8 cellular contexts compared by ENCODE assay signal in the genomic region with DNA sequence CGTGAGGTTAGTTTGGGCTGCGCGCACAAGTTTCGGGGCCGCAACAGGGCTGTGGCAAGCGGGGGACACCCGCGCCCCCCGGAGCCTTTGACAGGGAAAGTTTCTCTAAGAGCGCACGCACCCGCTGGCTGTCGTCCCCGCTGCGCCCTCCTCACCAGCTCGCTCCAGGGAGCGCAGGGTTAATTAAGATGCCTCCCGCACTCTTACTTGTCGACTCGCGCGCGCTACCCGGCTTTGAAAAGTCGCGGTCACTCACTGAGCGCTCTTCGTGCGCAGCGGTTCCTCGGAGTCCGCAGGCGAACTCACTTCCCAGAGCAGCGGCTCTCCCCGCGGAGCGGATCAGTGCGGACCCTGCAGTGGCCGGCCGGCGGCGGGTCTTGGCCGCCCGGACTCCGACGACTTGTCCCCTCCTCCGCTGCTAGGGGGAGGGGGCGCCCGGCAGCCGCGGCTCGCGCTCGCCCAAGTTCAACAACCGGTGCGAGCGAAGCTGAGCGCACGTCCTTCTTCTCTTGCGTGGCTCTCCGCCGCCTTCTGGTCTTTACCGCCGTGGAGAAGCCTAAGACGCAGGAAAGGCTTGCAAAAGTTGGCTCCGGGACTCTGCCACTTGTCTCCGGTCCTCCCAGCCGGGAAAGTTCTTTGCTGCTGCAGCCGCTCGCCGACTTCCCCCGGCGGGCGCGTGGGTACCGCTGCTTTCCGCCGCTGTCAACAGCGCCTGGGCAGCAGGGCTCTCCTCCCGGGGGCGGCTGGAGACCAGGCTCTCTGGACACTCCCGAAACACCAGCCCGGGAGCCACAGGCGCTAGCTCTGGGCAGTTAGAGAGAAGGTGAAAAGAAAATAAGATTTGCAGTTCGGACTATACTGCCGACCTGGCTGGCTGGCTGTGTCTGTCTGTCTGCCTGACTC. TPM values are rescaled to one million over a fixed set of nuclear protein-coding genes. Genes with fewer than 3 reads are reported as not detected.
A peak's percentile ranks its signal among the peaks of the same experiment; 100 is the strongest.
DNase-seq lines count a peak whose midpoint lies in the region; ATAC-seq and TF ChIP-seq lines count a peak whose summit lies in the region.

No MANE protein-coding gene starts in this region.

- H3K36me3 Mint-ChIP-seq in activated T-helper 1 cell treated with anti-CD3 and anti-CD28 coated beads, Interleukin-12 subunit alpha, Interleukin-12 subunit beta, Interleukin-2, Interleukin-4 antibody, amounts not matched to agents 30 ng/mL and 10 ng/mL and 1 ng/mL, durations not matched to agents 14 hours and 24 hours and 36 hours (ENCODE audit: low read depth): peaks cover 44% of the 10 kb centered on the region

- peaks cover 5% of the 10 kb centered on the region for H3K9me3 Mint-ChIP-seq in activated T-helper 1 cell treated with anti-CD3 and anti-CD28 coated beads, Interleukin-12 subunit alpha, Interleukin-12 subunit beta, Interleukin-2, Interleukin-4 antibody, amounts not matched to agents 30 ng/mL and 10 ng/mL and 1 ng/mL, durations not matched to agents 14 hours and 24 hours and 36 hours

- H3K23ac ChIP-seq in neuronal stem cell (ENCODE audit: low read depth, low read length, poor library complexity): peak overlapping the region; percentile 80

- peaks cover 34% of the 10 kb centered on the region for H3K4me1 Mint-ChIP-seq in activated T-helper 1 cell treated with anti-CD3 and anti-CD28 coated beads, Interleukin-12 subunit alpha, Interleukin-12 subunit beta, Interleukin-2, Interleukin-4 antibody, amounts not matched to agents 30 ng/mL and 10 ng/mL and 1 ng/mL, durations not matched to agents 14 hours and 24 hours and 36 hours (ENCODE audit: low read depth)

- no peak overlapping the region for H2BK5ac ChIP-seq in neuronal stem cell (ENCODE audit: low read length)

- DNase-seq in NCI-H1417 (lab: John Stamatoyannopoulos, UW): peak; percentile 31 to 85 (median 84)
- no peak for DNase-seq in NCI-H1417 treated with DMSO at 0.1 percent for 48 hours (lab: John Stamatoyannopoulos, UW)
- DNase-seq in NCI-H526 (lab: John Stamatoyannopoulos, UW): peak; percentile 25 to 77
- no peak for DNase-seq in activated T-helper 1 cell treated with anti-CD3 and anti-CD28 coated beads, Interleukin-12 subunit alpha, Interleukin-12 subunit beta, Interleukin-2, Interleukin-4 antibody, amounts not matched to agents 30 ng/mL and 10 ng/mL and 1 ng/mL, durations not matched to agents 14 hours and 24 hours and 36 hours (ENCODE audit: low spot score)
- DNase-seq in foreskin melanocyte: peak; percentile 43
- DNase-seq in neuronal stem cell (ENCODE audit: low spot score): peak; percentile 60
- DNase-seq in thoracic aorta (ENCODE audit: low spot score): peak; percentile 19

- H3K27ac Mint-ChIP-seq in activated T-helper 1 cell treated with anti-CD3 and anti-CD28 coated beads, Interleukin-12 subunit alpha, Interleukin-12 subunit beta, Interleukin-2, Interleukin-4 antibody, amounts not matched to agents 30 ng/mL and 10 ng/mL and 1 ng/mL, durations not matched to agents 14 hours and 24 hours and 36 hours: peak overlapping the region; percentile 96

- peak overlapping the region; percentile 96 for H3K4me3 Mint-ChIP-seq in activated T-helper 1 cell treated with anti-CD3 and anti-CD28 coated beads, Interleukin-12 subunit alpha, Interleukin-12 subunit beta, Interleukin-2, Interleukin-4 antibody, amounts not matched to agents 30 ng/mL and 10 ng/mL and 1 ng/mL, durations not matched to agents 14 hours and 24 hours and 36 hours

- H3K4me3 ChIP-seq in neuronal stem cell (ENCODE audit: low read length in 2 of 2) (peak overlapping the region; percentile 68 to 85), thoracic aorta (peak overlapping the region; percentile 83)

- H2BK12ac ChIP-seq in neuronal stem cell (ENCODE audit: low read length): no peak overlapping the region

- no peak for TF ChIP-seq CTCF in thoracic aorta (IDR thresholded peaks at IDR 0.05)

- no peak overlapping the region for H3K4ac ChIP-seq in neuronal stem cell (ENCODE audit: low read length)

- intact Hi-C loops in activated T-helper 1 cell treated with anti-CD3 and anti-CD28 coated beads, Interleukin-12 subunit alpha, Interleukin-12 subunit beta, Interleukin-2, Interleukin-4 antibody, amounts not matched to agents 30 ng/mL and 10 ng/mL and 1 ng/mL, durations not matched to agents 14 hours and 24 hours and 36 hours (cut with micrococcal nuclease): loop anchor here (1.0 to 5.0 kb wide), 2 partner anchors 104 to 185 kb away; no protein-coding TSS in a partner anchor

- ATAC-seq in HG02610 (IDR thresholded peaks at IDR 0.05; ENCODE audit: unreplicated experiment): peak; percentile 13
- ATAC-seq in thoracic aorta (ENCODE audit: insufficient number of reproducible peaks, low FRiP score, low read depth): no peak

- H3K79me1 ChIP-seq in neuronal stem cell (ENCODE audit: low read depth, low read length): peaks cover 3% of the 10 kb centered on the region

- WGBS in neuronal stem cell (ENCODE audit: extremely low coverage in 2 of 2, insufficient read length in 2 of 2, insufficient replicate concordance in 1 of 2), 2 donors: no CpG with 5 or more reads among the region's 86 CpGs

- peak overlapping the region; percentile 81 for H3K18ac ChIP-seq in neuronal stem cell (ENCODE audit: low read length)

- no peak overlapping the region for H4K8ac ChIP-seq in neuronal stem cell (ENCODE audit: low read depth, low read length)

- H3K9me3 ChIP-seq in neuronal stem cell (replicated peaks in 1 of 2; ENCODE audit: control insufficient read depth in 2 of 2, insufficient read depth in 1 of 2, low read depth in 1 of 2, low read length in 2 of 2): no peaks in the 10 kb centered on the region
- H3K9me3 ChIP-seq in thoracic aorta: no peaks in the 10 kb centered on the region

- peaks cover 9 to 23% of the 10 kb centered on the region in 2 donors for H3K4me1 ChIP-seq in neuronal stem cell (ENCODE audit: control insufficient read depth in 2 of 2, insufficient read depth in 1 of 2, low read depth in 1 of 2, low read length in 2 of 2)
- H3K4me1 ChIP-seq in thoracic aorta (ENCODE audit: control insufficient read depth in 1 of 2, low read depth in 2 of 2): peaks cover 5 to 9% of the 10 kb centered on the region in 2 donors

- H3K9ac ChIP-seq in neuronal stem cell (ENCODE audit: low read depth, low read length, poor library complexity): peak overlapping the region; percentile 75

- peak overlapping the region; percentile 46 for H3K27ac ChIP-seq in neuronal stem cell (replicated peaks; ENCODE audit: low read length)
- H3K27ac ChIP-seq in thoracic aorta: peak overlapping the region; percentile 97 to 100

- no peak overlapping the region for H2BK120ac ChIP-seq in neuronal stem cell (ENCODE audit: low read depth, low read length)

- peaks cover 4% of the 10 kb centered on the region for H3K27me3 Mint-ChIP-seq in activated T-helper 1 cell treated with anti-CD3 and anti-CD28 coated beads, Interleukin-12 subunit alpha, Interleukin-12 subunit beta, Interleukin-2, Interleukin-4 antibody, amounts not matched to agents 30 ng/mL and 10 ng/mL and 1 ng/mL, durations not matched to agents 14 hours and 24 hours and 36 hours (ENCODE audit: insufficient read depth)

- peak overlapping the region; percentile 88 for H2AFZ ChIP-seq in neuronal stem cell (ENCODE audit: low read length)

- no peak overlapping the region for H2BK15ac ChIP-seq in neuronal stem cell (ENCODE audit: low read length)

- peaks cover 2 to 32% (median 20%) of the 10 kb centered on the region in 3 experiments for H3K27me3 ChIP-seq in neuronal stem cell (ENCODE audit: control insufficient read depth in 3 of 3, insufficient read depth in 3 of 3, low read depth in 1 of 3, low read length in 3 of 3)
- no peaks in the 10 kb centered on the region for H3K27me3 ChIP-seq in thoracic aorta (replicated peaks; ENCODE audit: insufficient read depth)

- H3K14ac ChIP-seq in neuronal stem cell (ENCODE audit: low read length): peak overlapping the region; percentile 22

- H4K91ac ChIP-seq in neuronal stem cell (ENCODE audit: low read depth, low read length, poor library complexity): no peak overlapping the region

- H3K36me3 ChIP-seq in neuronal stem cell (replicated peaks in 1 of 2; ENCODE audit: control insufficient read depth in 2 of 2, insufficient read depth in 2 of 2, low read length in 2 of 2) (no peaks in the 10 kb centered on the region), thoracic aorta (peaks cover 4% of the 10 kb centered on the region)

- peak overlapping the region; percentile 60 for H2AK5ac ChIP-seq in neuronal stem cell (ENCODE audit: low read depth, low read length)

- peak overlapping the region; percentile 92 for H3K4me2 ChIP-seq in neuronal stem cell (ENCODE audit: insufficient read depth, low read length, poor library complexity, severe bottlenecking)

RNA-seq across cellular contexts. Expression of a gene that starts 0.5 kb away (rescaled TPM):
- total RNA-seq in activated T-helper 1 cell treated with anti-CD3 and anti-CD28 coated beads, Interleukin-12 subunit alpha, Interleukin-12 subunit beta, Interleukin-2, Interleukin-4 antibody, amounts not matched to agents 30 ng/mL and 10 ng/mL and 1 ng/mL, durations not matched to agents 14 hours and 24 hours and 36 hours: 68.5 and 71.6 TPM in 2 replicates
- polyA plus RNA-seq in neuronal stem cell (2013, experiment 1 of 2): 6.3 TPM
- polyA plus RNA-seq in neuronal stem cell (2013, experiment 2 of 2): 6.3 TPM
- total RNA-seq in thoracic aorta: 100 to 1,000 TPM; 132 to 396 TPM

Comparison
In these comparisons a context has a peak if more than half of its experiments do, and no peak if none do; other contexts are left out.
1. DNase-seq: peak in NCI-H1417 (3 of 3), NCI-H526 (2 of 2), foreskin melanocyte (single experiment), neuronal stem cell (single experiment) and thoracic aorta (single experiment); none in NCI-H1417 treated with DMSO at 0.1 percent for 48 hours (single experiment) and activated T-helper 1 cell treated with anti-CD3 and anti-CD28 coated beads, Interleukin-12 subunit alpha, Interleukin-12 subunit beta, Interleukin-2, Interleukin-4 antibody, amounts not matched to agents 30 ng/mL and 10 ng/mL and 1 ng/mL, durations not matched to agents 14 hours and 24 hours and 36 hours (single experiment).